ENCODE assay signal across 9 cellular contexts in genomic region chr2:230870544-230871360, GRCh38. TPM values are rescaled to one million over a fixed set of nuclear protein-coding genes. Genes with fewer than 3 reads are reported as not detected.
DNase-seq lines count a peak whose midpoint lies in the region; ATAC-seq and TF ChIP-seq lines count a peak whose summit lies in the region.
"Had no signal": no experiment of that assay in that cellular context is flagged by ENCODE, and none has a peak within 500 bp of the region (broad histone marks: within the 10 kb centered on the region; RNA-seq: fewer than 3 reads in every experiment).

No MANE protein-coding gene starts in this region.

- H3K4me3 ChIP-seq in OCI-LY3 (ENCODE audit: low read length), result peak overlapping the region; percentile 100
- H3K4me3 ChIP-seq in hepatocyte, result no peak overlapping the region
- H3K4me3 ChIP-seq in skeletal muscle tissue (ENCODE audit: low read length in 3 of 3), result peak overlapping the region in 1 of 3 donors; percentile 29
- H3K4me3 ChIP-seq in left ventricle myocardium inferior, result no peak overlapping the region

- H3K36me3 ChIP-seq in OCI-LY3 (replicated peaks; ENCODE audit: low read depth, low read length), result peaks cover 52% of the 10 kb centered on the region
- H3K36me3 ChIP-seq in hepatocyte (replicated peaks; ENCODE audit: insufficient read depth, low read depth), result no peaks in the 10 kb centered on the region
- no peaks in the 10 kb centered on the region for H3K36me3 ChIP-seq in skeletal muscle tissue (ENCODE audit: control insufficient read depth in 3 of 3, insufficient read depth in 3 of 3, low read length in 3 of 3)
- H3K36me3 ChIP-seq in left ventricle myocardium inferior, result peaks cover 1% of the 10 kb centered on the region

- no peaks in the 10 kb centered on the region for H3K9me2 ChIP-seq in hepatocyte (replicated peaks; ENCODE audit: insufficient read depth)

- intact Hi-C loops in left ventricle myocardium inferior (cut with micrococcal nuclease), result no loop called here

- no peak for DNase-seq in HEK293T (ENCODE audit: extremely low spot score)
- peak; percentile 75 for DNase-seq in hepatocyte (ENCODE audit: low spot score)
- DNase-seq in hepatic stellate cell (ENCODE audit: low spot score), result no peak
- DNase-seq in left ventricle myocardium inferior, result no peak
- DNase-seq: HFFc6 had no signal

- POLR2A ChIA-PET in HEK293T (lab: Yijun Ruan, JAX), result no interaction called here

- 21% methylated on average over 18 of the region's 18 CpGs for WGBS in hepatocyte (ENCODE audit: low lambda C conversion rate, missing lambda C conversion rate)

- H3K4me1 ChIP-seq in OCI-LY3 (ENCODE audit: low read length), result peaks cover 94% of the 10 kb centered on the region
- H3K4me1 ChIP-seq in hepatocyte (ENCODE audit: insufficient read depth), result peaks cover 66% of the 10 kb centered on the region
- peaks cover 22 to 28% (median 25%) of the 10 kb centered on the region in 3 donors for H3K4me1 ChIP-seq in skeletal muscle tissue (ENCODE audit: control insufficient read depth in 3 of 3, insufficient read depth in 3 of 3, low read length in 3 of 3)
- peaks cover 48% of the 10 kb centered on the region for H3K4me1 ChIP-seq in left ventricle myocardium inferior

- TF ChIP-seq CTCF in OCI-LY3 (IDR thresholded peaks at IDR 0.05; ENCODE audit: low read depth, low read length), result no peak
- TF ChIP-seq CTCF in hepatocyte (IDR thresholded peaks at IDR 0.05; ENCODE audit: poor library complexity), result no peak
- TF ChIP-seq CTCF in left ventricle myocardium inferior (IDR thresholded peaks at IDR 0.05; ENCODE audit: borderline replicate concordance), result no peak

- H3K9me3 ChIP-seq in OCI-LY3 (ENCODE audit: insufficient read depth, low read length) (no peaks in the 10 kb centered on the region), hepatocyte (ENCODE audit: low read depth) (no peaks in the 10 kb centered on the region), skeletal muscle tissue (ENCODE audit: control insufficient read depth in 3 of 3, low read length in 3 of 3) (no peaks in the 10 kb centered on the region), left ventricle myocardium inferior (replicated peaks) (no peaks in the 10 kb centered on the region)

- H3K4me2 ChIP-seq in OCI-LY3 (ENCODE audit: low read length) (peak overlapping the region; percentile 96), hepatocyte (peak overlapping the region; percentile 91)

- H3K9ac ChIP-seq in OCI-LY3 (ENCODE audit: low read length) (peak overlapping the region; percentile 100), skeletal muscle tissue (ENCODE audit: low read depth in 1 of 3, low read length in 3 of 3) (peak overlapping the region in 2 of 3 donors; percentile 33 to 40)

- no peak for ATAC-seq in GM18517 (IDR thresholded peaks at IDR 0.05; ENCODE audit: unreplicated experiment)
- no peak for ATAC-seq in HG02763 (IDR thresholded peaks at IDR 0.05; ENCODE audit: unreplicated experiment)

- H3K79me2 ChIP-seq in OCI-LY3 (ENCODE audit: low read length) (peaks cover 91% of the 10 kb centered on the region), hepatocyte (peaks cover 89% of the 10 kb centered on the region)

- CTCF ChIA-PET in HEK293T (lab: Yijun Ruan, JAX), result interaction anchor here (0.5 to 1.5 kb wide), 4 partner anchors 23 to 46 kb away, joined by 3 to 5 read pairs (median 4); no protein-coding TSS in a partner anchor

- H3K27me3 ChIP-seq in OCI-LY3 (ENCODE audit: low read depth, low read length) (no peaks in the 10 kb centered on the region), hepatocyte (no peaks in the 10 kb centered on the region), skeletal muscle tissue (ENCODE audit: control insufficient read depth in 3 of 3, insufficient read depth in 3 of 3, low read length in 3 of 3) (no peaks in the 10 kb centered on the region), left ventricle myocardium inferior (ENCODE audit: low read depth) (peaks cover 2% of the 10 kb centered on the region)

- H3K27ac ChIP-seq in OCI-LY3 (ENCODE audit: low read length), result peak overlapping the region; percentile 99
- peak overlapping the region; percentile 97 for H3K27ac ChIP-seq in hepatocyte
- peak overlapping the region; percentile 30 for H3K27ac ChIP-seq in skeletal muscle tissue (ENCODE audit: low read depth, low read length)
- no peak overlapping the region for H3K27ac ChIP-seq in left ventricle myocardium inferior (replicated peaks)

- H2AFZ ChIP-seq in OCI-LY3 (ENCODE audit: low read depth, low read length) (no peak overlapping the region), hepatocyte (no peak overlapping the region)

- H4K20me1 ChIP-seq in OCI-LY3 (ENCODE audit: insufficient read depth, low read length), result peaks cover 12% of the 10 kb centered on the region; the same call in 1 of the 2 replicates
- H4K20me1 ChIP-seq in hepatocyte (ENCODE audit: insufficient read depth, poor library complexity, severe bottlenecking), result peaks cover 33% of the 10 kb centered on the region

TF ChIP-seq in HEK293T, 16 proteins besides CTCF, POLR2A, EP300 and RAD21:
- TF ChIP-seq LEF1 (IDR thresholded peaks at IDR 0.05; ENCODE audit: borderline replicate concordance) (no peak), FOXA1 (IDR thresholded peaks at IDR 0.05) (no peak), ZNF384 (IDR thresholded peaks at IDR 0.05) (no peak), PKNOX1 (IDR thresholded peaks at IDR 0.05) (peak; percentile 49; the same call in 1 of the 2 replicates)

RNA-seq across cellular contexts. Expression of gene ITM2C, which starts 6.0 kb away (rescaled TPM):
- total RNA-seq in hepatocyte (419 and 485 TPM in 2 replicates), skeletal muscle tissue (84.0 TPM), left ventricle myocardium inferior (25.5 TPM)
- 537 and 566 TPM in 2 replicates for polyA plus RNA-seq in hepatocyte

RNA-seq across cellular contexts. Expression of gene GPR55, which starts 54.3 kb away (rescaled TPM):
- total RNA-seq in hepatocyte (0.83 and 1.6 TPM in 2 replicates), skeletal muscle tissue (not detected), left ventricle myocardium inferior (not detected)
- polyA plus RNA-seq in hepatocyte, result 0.32 TPM in 1 of 2 replicates, not detected in the other
- total RNA-seq: HFFc6 had no signal
